30 cellular contexts compared by ENCODE assay signal in the genomic region with DNA sequence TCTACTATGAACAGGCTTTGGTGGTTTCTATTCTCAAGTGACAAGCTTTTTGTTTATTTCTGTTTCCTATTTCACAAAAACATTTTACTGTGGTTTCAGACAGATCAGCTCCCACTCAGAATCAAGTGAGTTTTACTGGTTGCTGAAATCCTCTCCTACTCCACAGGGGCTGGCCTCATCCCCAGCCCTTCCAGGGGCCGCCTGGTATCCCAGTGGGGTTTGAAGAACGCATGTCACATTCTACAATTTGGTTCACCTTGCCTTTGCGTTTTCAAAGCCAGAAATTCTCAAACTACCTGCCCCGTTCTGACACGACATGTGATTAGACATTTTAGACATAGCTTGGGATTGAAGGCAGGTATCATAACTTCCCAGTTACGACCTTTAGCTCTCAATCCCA.
"Had no signal": no experiment of that assay in that cellular context is flagged by ENCODE, and none has a peak within 500 bp of the region (broad histone marks: within the 10 kb centered on the region; RNA-seq: fewer than 3 reads in every experiment).

No MANE protein-coding gene starts in this region.

- DNase-seq: Kasumi-1, KG1, MG63, MV-4-11, NCI-H1092, NCI-H1105, NCI-H1417 treated with DMSO at 0.1 percent for 48 hours, NCI-H1436 treated with DMSO at 0.1 percent for 48 hours, NCI-H1694, NCI-H187, NCI-H1930, NCI-H2029 treated with DMSO at 0.1 percent for 48 hours, NCI-H2081 treated with DMSO at 0.1 percent for 48 hours, NCI-H2107, NCI-H2171, NCI-H226, NCI-H446 treated with DMSO at 0.1 percent for 48 hours, NCI-H510A, NCI-H524, NCI-H526, NCI-H69, NCI-H748 treated with DMSO at 0.1 percent for 48 hours, NCI-H82, PC-9, Right ventricle myocardium superior, SHP77 treated with DMSO at 0.1 percent for 48 hours, SK-N-SH, SW 1271 had no signal

- H3K4me3 ChIP-seq: MG63, PC-9, SJSA1 had no signal

- H3K27me3 ChIP-seq: MG63, SJSA1 had no signal

- H3K4me2 ChIP-seq: PC-9, SK-N-SH had no signal

- H3K36me3 ChIP-seq: MG63, SJSA1 had no signal

- H3K27ac ChIP-seq: PC-9, SJSA1 had no signal

- H3K9me3 ChIP-seq: MG63, SJSA1, SK-N-SH had no signal

- H2AFZ ChIP-seq: PC-9 had no signal

- H3K4me1 ChIP-seq: SJSA1 had no signal

- ATAC-seq: Panc1 had no signal

- H3K9ac ChIP-seq: SK-N-SH had no signal
